11 cellular contexts compared by ENCODE assay signal in genomic region chr5:88792144-88792840, GRCh38.
DNase-seq lines count a peak whose midpoint lies in the region; ATAC-seq, FAIRE-seq and TF ChIP-seq lines count a peak whose summit lies in the region.
"Had no signal": no experiment of that assay in that cellular context is flagged by ENCODE, and none has a peak within 500 bp of the region (broad histone marks: within the 10 kb centered on the region; RNA-seq: fewer than 3 reads in every experiment).

No MANE protein-coding gene starts in this region.

- peak overlapping the region; percentile 36 for H3K27ac Mint-ChIP-seq in memory B cell
- H3K27ac Mint-ChIP-seq: activated CD4-positive, alpha-beta T cell treated with anti-CD3 and anti-CD28 coated beads for 36 hours had no signal

- H3K4me1 Mint-ChIP-seq in memory B cell, result peaks cover 39% of the 10 kb centered on the region
- H3K4me1 Mint-ChIP-seq: activated CD4-positive, alpha-beta T cell treated with anti-CD3 and anti-CD28 coated beads for 36 hours had no signal

- no peak for FAIRE-seq in H54 (lab: Jason Lieb, UNC)

- DNase-seq in memory B cell (ENCODE audit: low spot score in 2 of 2) (no peak), NCI-H748 (lab: John Stamatoyannopoulos, UW; ENCODE audit: unreplicated experiment) (no peak), OCI-M1 (lab: John Stamatoyannopoulos, UW) (no peak), H54 (ENCODE audit: insufficient read length, low spot score) (no peak)
- no peak for DNase-seq in stimulated activated CD4-positive, alpha-beta T cell treated with anti-CD3 and anti-CD28 coated beads, Interleukin-2, amount 100 ng/mL, for 48 hours
- DNase-seq: activated CD4-positive, alpha-beta T cell treated with anti-CD3 and anti-CD28 coated beads for 36 hours; adrenal gland; Caco-2 had no signal

- H3K36me3 Mint-ChIP-seq in memory B cell, result peaks cover 38% of the 10 kb centered on the region

- no peak for TF ChIP-seq POLR2A in H54 (IDR thresholded peaks at IDR 0.05; ENCODE audit: low read depth, low read length)

- ATAC-seq in GM18907 (IDR thresholded peaks at IDR 0.05; ENCODE audit: unreplicated experiment) (peak; percentile 97), HG02623 (IDR thresholded peaks at IDR 0.05; ENCODE audit: unreplicated experiment) (peak; percentile 78), HG03571 (IDR thresholded peaks at IDR 0.05; ENCODE audit: unreplicated experiment) (peak; percentile 93), memory B cell (ENCODE audit: low read depth) (no peak)
- ATAC-seq: activated CD4-positive, alpha-beta T cell treated with anti-CD3 and anti-CD28 coated beads for 36 hours had no signal

- no peaks in the 10 kb centered on the region for H3K27me3 Mint-ChIP-seq in memory B cell

- peaks cover 5% of the 10 kb centered on the region for H3K9me3 Mint-ChIP-seq in memory B cell

- no peak overlapping the region for H3K4me3 Mint-ChIP-seq in memory B cell
- H3K4me3 Mint-ChIP-seq: activated CD4-positive, alpha-beta T cell treated with anti-CD3 and anti-CD28 coated beads for 36 hours had no signal
